In genomic region chr4:54058171-54058570, GRCh38 we compare ENCODE assay signal across 1 cellular context.
A peak's percentile ranks its signal among the peaks of the same experiment; 100 is the strongest.
TF ChIP-seq lines count a peak whose summit lies in the region.

No MANE protein-coding gene starts in this region.

TF ChIP-seq in GM12878, 131 proteins besides CTCF, POLR2A, EP300 and RAD21 (continued from another document):
- peak; percentile 33 for TF ChIP-seq IKZF1 (conservative IDR thresholded peaks at IDR 0.05)
- TF ChIP-seq RUNX3 (IDR thresholded peaks at IDR 0.05; ENCODE audit: low read length): peak; percentile 59
- no peak for TF ChIP-seq YY1 (IDR thresholded peaks at IDR 0.05; ENCODE audit: low read depth, low read length)
- peak; percentile 36 to 39; a peak in 2 of 4 replicates for TF ChIP-seq IKZF2 (IDR thresholded peaks at IDR 0.05)
- TF ChIP-seq NFIC (IDR thresholded peaks at IDR 0.05; ENCODE audit: low read depth, low read length): 0 out of 2 replicates have a peak, but pooled peaks have one; percentile 17
- peak; percentile 54 for TF ChIP-seq NR2F1 (conservative IDR thresholded peaks at IDR 0.05)
- TF ChIP-seq, protein P1, sequence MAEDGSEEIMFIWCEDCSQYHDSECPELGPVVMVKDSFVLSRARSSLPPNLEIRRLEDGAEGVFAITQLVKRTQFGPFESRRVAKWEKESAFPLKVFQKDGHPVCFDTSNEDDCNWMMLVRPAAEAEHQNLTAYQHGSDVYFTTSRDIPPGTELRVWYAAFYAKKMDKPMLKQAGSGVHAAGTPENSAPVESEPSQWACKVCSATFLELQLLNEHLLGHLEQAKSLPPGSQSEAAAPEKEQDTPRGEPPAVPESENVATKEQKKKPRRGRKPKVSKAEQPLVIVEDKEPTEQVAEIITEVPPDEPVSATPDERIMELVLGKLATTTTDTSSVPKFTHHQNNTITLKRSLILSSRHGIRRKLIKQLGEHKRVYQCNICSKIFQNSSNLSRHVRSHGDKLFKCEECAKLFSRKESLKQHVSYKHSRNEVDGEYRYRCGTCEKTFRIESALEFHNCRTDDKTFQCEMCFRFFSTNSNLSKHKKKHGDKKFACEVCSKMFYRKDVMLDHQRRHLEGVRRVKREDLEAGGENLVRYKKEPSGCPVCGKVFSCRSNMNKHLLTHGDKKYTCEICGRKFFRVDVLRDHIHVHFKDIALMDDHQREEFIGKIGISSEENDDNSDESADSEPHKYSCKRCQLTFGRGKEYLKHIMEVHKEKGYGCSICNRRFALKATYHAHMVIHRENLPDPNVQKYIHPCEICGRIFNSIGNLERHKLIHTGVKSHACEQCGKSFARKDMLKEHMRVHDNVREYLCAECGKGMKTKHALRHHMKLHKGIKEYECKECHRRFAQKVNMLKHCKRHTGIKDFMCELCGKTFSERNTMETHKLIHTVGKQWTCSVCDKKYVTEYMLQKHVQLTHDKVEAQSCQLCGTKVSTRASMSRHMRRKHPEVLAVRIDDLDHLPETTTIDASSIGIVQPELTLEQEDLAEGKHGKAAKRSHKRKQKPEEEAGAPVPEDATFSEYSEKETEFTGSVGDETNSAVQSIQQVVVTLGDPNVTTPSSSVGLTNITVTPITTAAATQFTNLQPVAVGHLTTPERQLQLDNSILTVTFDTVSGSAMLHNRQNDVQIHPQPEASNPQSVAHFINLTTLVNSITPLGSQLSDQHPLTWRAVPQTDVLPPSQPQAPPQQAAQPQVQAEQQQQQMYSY (CRISPR knock-in tag; IDR thresholded peaks at IDR 0.05): no peak
